Comparison of ENCODE assay signal across 12 cellular contexts in the genomic region with DNA sequence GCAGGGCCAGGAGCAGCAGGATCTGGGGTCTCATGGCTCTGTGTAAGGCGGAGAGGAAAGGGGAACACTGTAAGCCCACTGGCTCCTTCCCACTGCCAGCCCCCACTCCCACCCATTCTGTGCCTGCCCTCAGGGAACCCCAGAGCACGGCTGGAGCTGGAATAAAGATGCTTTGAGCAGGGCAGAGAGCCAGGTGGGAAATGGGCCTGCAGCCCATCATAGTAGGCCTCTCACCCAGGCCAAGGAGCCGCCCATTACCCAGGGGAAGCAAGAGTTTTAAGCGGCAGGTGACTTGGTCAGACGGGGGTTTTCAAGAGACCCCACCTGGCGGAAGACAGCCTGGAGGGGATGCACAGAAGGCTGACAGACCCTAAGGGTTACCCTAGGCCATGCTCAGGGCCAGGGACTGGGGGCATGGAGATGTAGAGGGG. TPM values are rescaled to one million over a fixed set of nuclear protein-coding genes. Genes with fewer than 3 reads are reported as not detected.
DNase-seq lines count a peak whose midpoint lies in the region; ATAC-seq and TF ChIP-seq lines count a peak whose summit lies in the region.
"Had no signal": no experiment of that assay in that cellular context is flagged by ENCODE, and none has a peak within 500 bp of the region (broad histone marks: within the 10 kb centered on the region; RNA-seq: fewer than 3 reads in every experiment).

No MANE protein-coding gene starts in this region.

- no peaks in the 10 kb centered on the region for H3K9me3 Mint-ChIP-seq in activated T-helper 2 cell treated with anti-CD3 and anti-CD28 coated beads, Interferon-gamma antibody, Interleukin-2, Interleukin-4, amounts not matched to agents 10 μg/mL and 5 μg/mL and 100 μg/mL, durations not matched to agents 14 hours and 24 hours and 36 hours
- no peaks in the 10 kb centered on the region for H3K9me3 Mint-ChIP-seq in stimulated activated effector memory CD8-positive, alpha-beta T cell treated with anti-CD3 and anti-CD28 coated beads, Interleukin-12 subunit alpha, Interleukin-12 subunit beta, amount 100 ng/mL, for 72 hours
- H3K9me3 Mint-ChIP-seq: dendritic cell treated with granulocyte-macrophage colony-stimulating factor and Interleukin-4, amounts not matched to agents 40 ng/mL and 50 ng/mL, for 4 days had no signal

- peak overlapping the region; percentile 39 for H3K27ac Mint-ChIP-seq in activated T-helper 2 cell treated with anti-CD3 and anti-CD28 coated beads, Interferon-gamma antibody, Interleukin-2, Interleukin-4, amounts not matched to agents 10 μg/mL and 5 μg/mL and 100 μg/mL, durations not matched to agents 14 hours and 24 hours and 36 hours
- peak overlapping the region; percentile 91 for H3K27ac Mint-ChIP-seq in stimulated activated effector memory CD8-positive, alpha-beta T cell treated with anti-CD3 and anti-CD28 coated beads, Interleukin-12 subunit alpha, Interleukin-12 subunit beta, amount 100 ng/mL, for 72 hours
- H3K27ac Mint-ChIP-seq: dendritic cell treated with granulocyte-macrophage colony-stimulating factor and Interleukin-4, amounts not matched to agents 40 ng/mL and 50 ng/mL, for 4 days had no signal

- peaks cover 3% of the 10 kb centered on the region for H3K27me3 Mint-ChIP-seq in activated T-helper 2 cell treated with anti-CD3 and anti-CD28 coated beads, Interferon-gamma antibody, Interleukin-2, Interleukin-4, amounts not matched to agents 10 μg/mL and 5 μg/mL and 100 μg/mL, durations not matched to agents 14 hours and 24 hours and 36 hours (ENCODE audit: low read depth)

- DNase-seq in activated T-helper 2 cell treated with anti-CD3 and anti-CD28 coated beads, Interferon-gamma antibody, Interleukin-2, Interleukin-4, amounts not matched to agents 10 μg/mL and 5 μg/mL and 100 μg/mL, durations not matched to agents 14 hours and 24 hours and 36 hours (ENCODE audit: low spot score) = no peak
- DNase-seq in right cardiac atrium (peak in 1 of 3 donors; percentile 48), OCI-M2 (lab: John Stamatoyannopoulos, UW; ENCODE audit: unreplicated experiment) (no peak), prostate gland (ENCODE audit: low spot score) (no peak)
- no peak for DNase-seq in stimulated activated effector memory CD8-positive, alpha-beta T cell treated with anti-CD3 and anti-CD28 coated beads, Interleukin-12 subunit alpha, Interleukin-12 subunit beta, amount 100 ng/mL, for 72 hours (ENCODE audit: low spot score in 2 of 2)
- DNase-seq: foreskin fibroblast; kidney glomerular epithelial cell; stimulated activated naive CD4-positive, alpha-beta T cell treated with Interleukin-2 at 50 U/mL for 16 hours had no signal

- peaks cover 46% of the 10 kb centered on the region for H3K4me1 Mint-ChIP-seq in activated T-helper 2 cell treated with anti-CD3 and anti-CD28 coated beads, Interferon-gamma antibody, Interleukin-2, Interleukin-4, amounts not matched to agents 10 μg/mL and 5 μg/mL and 100 μg/mL, durations not matched to agents 14 hours and 24 hours and 36 hours (ENCODE audit: low read depth)
- peaks cover 31% of the 10 kb centered on the region for H3K4me1 Mint-ChIP-seq in stimulated activated effector memory CD8-positive, alpha-beta T cell treated with anti-CD3 and anti-CD28 coated beads, Interleukin-12 subunit alpha, Interleukin-12 subunit beta, amount 100 ng/mL, for 72 hours

- TF ChIP-seq POLR2A in prostate gland (IDR thresholded peaks at IDR 0.05) = no peak

- H3K36me3 ChIP-seq in prostate gland = no peaks in the 10 kb centered on the region

- H3K4me3 ChIP-seq in right cardiac atrium (ENCODE audit: low read length) = peak overlapping the region; percentile 89
- H3K4me3 ChIP-seq in prostate gland = no peak overlapping the region

- no peaks in the 10 kb centered on the region for H3K9me3 ChIP-seq in right cardiac atrium (ENCODE audit: control insufficient read depth, low read length)
- no peaks in the 10 kb centered on the region for H3K9me3 ChIP-seq in prostate gland

- H3K27me3 ChIP-seq in right cardiac atrium (ENCODE audit: control insufficient read depth, insufficient read depth) (no peaks in the 10 kb centered on the region), prostate gland (replicated peaks; ENCODE audit: insufficient read depth) (no peaks in the 10 kb centered on the region)

- intact Hi-C loops in activated T-helper 2 cell treated with anti-CD3 and anti-CD28 coated beads, Interferon-gamma antibody, Interleukin-2, Interleukin-4, amounts not matched to agents 10 μg/mL and 5 μg/mL and 100 μg/mL, durations not matched to agents 14 hours and 24 hours and 36 hours (cut with micrococcal nuclease) = no loop called here
- intact Hi-C loops in right cardiac atrium (cut with DNase I) (no loop called here), prostate gland (cut with DNase I) (no loop called here)

- H3K27ac ChIP-seq in right cardiac atrium (ENCODE audit: low read length) (peak overlapping the region; percentile 30), prostate gland (no peak overlapping the region)

- H3K4me1 ChIP-seq in right cardiac atrium (ENCODE audit: control insufficient read depth, insufficient read depth, low read length) (no peaks in the 10 kb centered on the region), prostate gland (replicated peaks) (no peaks in the 10 kb centered on the region)

- 70% methylated on average over 6 of the region's 6 CpGs for WGBS in right cardiac atrium
- WGBS in prostate gland = 80% methylated on average over 6 of the region's 6 CpGs

- no peak for TF ChIP-seq CTCF in prostate gland (IDR thresholded peaks at IDR 0.05)

- H3K36me3 Mint-ChIP-seq in activated T-helper 2 cell treated with anti-CD3 and anti-CD28 coated beads, Interferon-gamma antibody, Interleukin-2, Interleukin-4, amounts not matched to agents 10 μg/mL and 5 μg/mL and 100 μg/mL, durations not matched to agents 14 hours and 24 hours and 36 hours (ENCODE audit: low read depth) = peaks cover 39% of the 10 kb centered on the region
- peaks cover 7% of the 10 kb centered on the region for H3K36me3 Mint-ChIP-seq in stimulated activated effector memory CD8-positive, alpha-beta T cell treated with anti-CD3 and anti-CD28 coated beads, Interleukin-12 subunit alpha, Interleukin-12 subunit beta, amount 100 ng/mL, for 72 hours

- peak overlapping the region; percentile 27 for H3K4me3 Mint-ChIP-seq in activated T-helper 2 cell treated with anti-CD3 and anti-CD28 coated beads, Interferon-gamma antibody, Interleukin-2, Interleukin-4, amounts not matched to agents 10 μg/mL and 5 μg/mL and 100 μg/mL, durations not matched to agents 14 hours and 24 hours and 36 hours (ENCODE audit: low read depth)
- H3K4me3 Mint-ChIP-seq in stimulated activated effector memory CD8-positive, alpha-beta T cell treated with anti-CD3 and anti-CD28 coated beads, Interleukin-12 subunit alpha, Interleukin-12 subunit beta, amount 100 ng/mL, for 72 hours = peak overlapping the region; percentile 30
- H3K4me3 Mint-ChIP-seq: dendritic cell treated with granulocyte-macrophage colony-stimulating factor and Interleukin-4, amounts not matched to agents 40 ng/mL and 50 ng/mL, for 4 days had no signal

- peak; percentile 4 for ATAC-seq in GM18517 (IDR thresholded peaks at IDR 0.05; ENCODE audit: unreplicated experiment)
- no peak for ATAC-seq in right cardiac atrium
- no peak for ATAC-seq in stimulated activated effector memory CD8-positive, alpha-beta T cell treated with anti-CD3 and anti-CD28 coated beads, Interleukin-12 subunit alpha, Interleukin-12 subunit beta, amount 100 ng/mL, for 72 hours
- ATAC-seq in GM21737 (IDR thresholded peaks at IDR 0.05; ENCODE audit: unreplicated experiment) = no peak
- no peak for ATAC-seq in GM21447 (IDR thresholded peaks at IDR 0.05; ENCODE audit: unreplicated experiment)

RNA-seq across cellular contexts. Expression of a gene that starts 4.6 kb away (rescaled TPM):
- 26.5 and 26.7 TPM in 2 replicates for total RNA-seq in activated T-helper 2 cell treated with anti-CD3 and anti-CD28 coated beads, Interferon-gamma antibody, Interleukin-2, Interleukin-4, amounts not matched to agents 10 μg/mL and 5 μg/mL and 100 μg/mL, durations not matched to agents 14 hours and 24 hours and 36 hours
- total RNA-seq in right cardiac atrium = 10 to 100 TPM; 27.7 to 49.9 (median 44.9) TPM
- polyA plus RNA-seq in right cardiac atrium = 72.1 TPM
- 10 to 100 TPM; 16.2 to 37.3 TPM for total RNA-seq in prostate gland
